ENCODE assay signal across 8 cellular contexts in genomic region chr1:11646317-11646716, GRCh38. TPM values are rescaled to one million over a fixed set of nuclear protein-coding genes. Genes with fewer than 3 reads are reported as not detected.
"Had no signal": no experiment of that assay in that cellular context is flagged by ENCODE, and none has a peak within 500 bp of the region (broad histone marks: within the 10 kb centered on the region; RNA-seq: fewer than 3 reads in every experiment).

No MANE protein-coding gene starts in this region.

- H3K4me1 ChIP-seq: foreskin keratinocyte had no signal

- FAIRE-seq: astrocyte, bronchial epithelial cell had no signal

- H3K36me3 ChIP-seq: brain microvascular endothelial cell, esophagus muscularis mucosa, gastrocnemius medialis, WERI-Rb-1 had no signal

- H3K4me3 ChIP-seq: coronary artery, esophagus muscularis mucosa, gastrocnemius medialis had no signal

- H3K9me3 ChIP-seq: esophagus muscularis mucosa, gastrocnemius medialis had no signal

- H3K27ac ChIP-seq: brain microvascular endothelial cell, coronary artery, esophagus muscularis mucosa, foreskin keratinocyte, gastrocnemius medialis, WERI-Rb-1 had no signal

RNA-seq across cellular contexts. Expression of gene DRAXIN, which starts 45.2 kb away (rescaled TPM):
- total RNA-seq: bronchial epithelial cell, foreskin keratinocyte, gastrocnemius medialis had no signal
- polyA plus RNA-seq: foreskin keratinocyte had no signal
